Comparison of ENCODE assay signal across 20 cellular contexts in the genomic region with DNA sequence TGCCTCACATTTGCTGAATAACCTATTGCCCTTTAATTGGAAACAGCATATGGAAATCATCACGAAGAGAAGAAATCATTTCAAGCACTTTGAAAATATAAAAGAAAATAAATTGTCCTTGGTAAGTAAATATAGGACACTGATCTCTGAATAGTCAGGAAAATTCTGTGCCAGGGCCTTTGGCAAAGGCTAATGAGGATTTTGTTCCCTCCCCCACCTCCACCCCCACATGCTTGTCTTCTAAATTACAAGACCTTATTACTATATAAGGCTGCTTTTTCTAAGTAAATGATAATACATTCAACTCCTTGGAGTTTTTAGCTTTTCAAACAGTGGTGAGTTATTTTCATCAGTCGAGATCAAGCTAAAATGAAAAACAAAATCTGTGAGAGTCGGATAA. TPM values are rescaled to one million over a fixed set of nuclear protein-coding genes. Genes with fewer than 3 reads are reported as not detected.
DNase-seq lines count a peak whose midpoint lies in the region; ATAC-seq and TF ChIP-seq lines count a peak whose summit lies in the region.
"Had no signal": no experiment of that assay in that cellular context is flagged by ENCODE, and none has a peak within 500 bp of the region (broad histone marks: within the 10 kb centered on the region; RNA-seq: fewer than 3 reads in every experiment).

No MANE protein-coding gene starts in this region.

- TF ChIP-seq CTCF in gastroesophageal sphincter (IDR thresholded peaks at IDR 0.05) (no peak), ovary (IDR thresholded peaks at IDR 0.05) (no peak), type B pancreatic cell (conservative IDR thresholded peaks at IDR 0.05) (no peak)

- POLR2A ChIA-PET in activated CD8-positive, alpha-beta T cell treated with anti-CD3 and anti-CD28 coated beads, Interleukin-2, amount 10 ng/mL, durations not matched to agents 7 days and 5 days (lab: Charles Lee), result no interaction called here

- H3K36me3 ChIP-seq in gastroesophageal sphincter (no peaks in the 10 kb centered on the region), ovary (no peaks in the 10 kb centered on the region)
- H3K36me3 ChIP-seq: neutrophil had no signal

- H3K9me3 ChIP-seq in gastroesophageal sphincter (no peaks in the 10 kb centered on the region), ovary (no peaks in the 10 kb centered on the region)
- H3K9me3 ChIP-seq: A549, neutrophil had no signal

- H3K4me1 ChIP-seq in gastroesophageal sphincter (peaks cover 0 to 84% (median 33%) of the 10 kb centered on the region in 3 donors), ovary (ENCODE audit: insufficient read depth) (peaks cover 15% of the 10 kb centered on the region)
- H3K4me1 ChIP-seq: A549 had no signal

- ATAC-seq in Right ventricle myocardium superior (ENCODE audit: poor library complexity) (peak; percentile 41), gastroesophageal sphincter (no peak), GM21423 (IDR thresholded peaks at IDR 0.05; ENCODE audit: unreplicated experiment) (no peak)
- ATAC-seq in activated CD8-positive, alpha-beta T cell treated with anti-CD3 and anti-CD28 coated beads, Interleukin-2, amount 10 ng/mL, durations not matched to agents 7 days and 5 days, result no peak
- ATAC-seq: A549, esophagus mucosa, GM23338 had no signal

- H3K27me3 Mint-ChIP-seq in type B pancreatic cell, result no peaks in the 10 kb centered on the region
- H3K27me3 Mint-ChIP-seq in activated CD8-positive, alpha-beta T cell treated with anti-CD3 and anti-CD28 coated beads, Interleukin-2, amount 10 ng/mL, durations not matched to agents 7 days and 5 days (ENCODE audit: low read depth), result peaks cover 14% of the 10 kb centered on the region
- H3K27me3 Mint-ChIP-seq: activated naive CD4-positive, alpha-beta T cell treated with anti-CD3 and anti-CD28 coated beads, Interleukin-2, amount 50 U/mL, for 24 hours had no signal

- H3K4me3 Mint-ChIP-seq in type B pancreatic cell, result no peak overlapping the region
- H3K4me3 Mint-ChIP-seq in activated CD8-positive, alpha-beta T cell treated with anti-CD3 and anti-CD28 coated beads, Interleukin-2, amount 10 ng/mL, durations not matched to agents 7 days and 5 days, result no peak overlapping the region
- H3K4me3 Mint-ChIP-seq: activated naive CD4-positive, alpha-beta T cell treated with anti-CD3 and anti-CD28 coated beads, Interleukin-2, amount 50 U/mL, for 24 hours; GM23338; IgD-negative memory B cell had no signal

- CTCF ChIA-PET in activated CD8-positive, alpha-beta T cell treated with anti-CD3 and anti-CD28 coated beads, Interleukin-2, amount 10 ng/mL, durations not matched to agents 7 days and 5 days (lab: Charles Lee), result interaction anchor here (1.3 kb wide), 1 partner anchor 132 kb away, joined by 3 read pairs; no protein-coding TSS in a partner anchor

- H3K36me3 Mint-ChIP-seq in type B pancreatic cell, result no peaks in the 10 kb centered on the region
- H3K36me3 Mint-ChIP-seq in activated CD8-positive, alpha-beta T cell treated with anti-CD3 and anti-CD28 coated beads, Interleukin-2, amount 10 ng/mL, durations not matched to agents 7 days and 5 days (ENCODE audit: low read depth), result no peaks in the 10 kb centered on the region
- H3K36me3 Mint-ChIP-seq: activated naive CD4-positive, alpha-beta T cell treated with anti-CD3 and anti-CD28 coated beads, Interleukin-2, amount 50 U/mL, for 24 hours; IgD-negative memory B cell had no signal

- H3K4me3 ChIP-seq in gastroesophageal sphincter, result peak overlapping the region in 1 of 2 donors; percentile 11
- no peak overlapping the region for H3K4me3 ChIP-seq in ovary
- H3K4me3 ChIP-seq: A549, GM23338 had no signal

- H3K9me3 Mint-ChIP-seq in type B pancreatic cell, result no peaks in the 10 kb centered on the region
- H3K9me3 Mint-ChIP-seq in activated CD8-positive, alpha-beta T cell treated with anti-CD3 and anti-CD28 coated beads, Interleukin-2, amount 10 ng/mL, durations not matched to agents 7 days and 5 days (ENCODE audit: insufficient read depth), result no peaks in the 10 kb centered on the region
- H3K9me3 Mint-ChIP-seq: activated naive CD4-positive, alpha-beta T cell treated with anti-CD3 and anti-CD28 coated beads, Interleukin-2, amount 50 U/mL, for 24 hours; GM23338; IgD-negative memory B cell had no signal

- H3K27ac ChIP-seq in gastroesophageal sphincter (peak overlapping the region; percentile 80 to 98 (median 94)), ovary (peak overlapping the region; percentile 40 to 66)
- H3K27ac ChIP-seq: A549, C4-2B, neutrophil had no signal

- 14 to 24% methylated on average over 3 of the region's 3 CpGs for WGBS in gastroesophageal sphincter (ENCODE audit: low coverage in 1 of 2), 2 donors
- 4 to 11% (median 5%) methylated on average over 3 of the region's 3 CpGs for WGBS in ovary, 3 donors

- H3K27me3 ChIP-seq in gastroesophageal sphincter, result no peaks in the 10 kb centered on the region
- H3K27me3 ChIP-seq in ovary, result no peaks in the 10 kb centered on the region
- H3K27me3 ChIP-seq: neutrophil had no signal

- DNase-seq in Right ventricle myocardium superior, result no peak
- DNase-seq in cardiac septum (ENCODE audit: low spot score), result no peak
- DNase-seq in ovary, result peak; percentile 57 to 70 (median 65)
- DNase-seq in type B pancreatic cell (ENCODE audit: extremely low spot score, unreplicated experiment), result no peak
- no peak for DNase-seq in activated CD8-positive, alpha-beta T cell treated with anti-CD3 and anti-CD28 coated beads, Interleukin-2, amount 10 ng/mL, durations not matched to agents 7 days and 5 days
- DNase-seq in hippocampal formation (lab: John Stamatoyannopoulos, UW), result no peak
- DNase-seq: activated CD4-positive, alpha-beta T cell treated with anti-CD3 and anti-CD28 coated beads, Interleukin-2, amount 50 U/mL, for 4 hours; dermis blood vessel endothelial cell; DMS153; islet precursor cell; small intestine had no signal

- H3K4me1 Mint-ChIP-seq in type B pancreatic cell (ENCODE audit: unreplicated experiment), result peaks cover 31% of the 10 kb centered on the region
- H3K4me1 Mint-ChIP-seq in activated CD8-positive, alpha-beta T cell treated with anti-CD3 and anti-CD28 coated beads, Interleukin-2, amount 10 ng/mL, durations not matched to agents 7 days and 5 days (ENCODE audit: low read depth), result no peaks in the 10 kb centered on the region
- H3K4me1 Mint-ChIP-seq: activated naive CD4-positive, alpha-beta T cell treated with anti-CD3 and anti-CD28 coated beads, Interleukin-2, amount 50 U/mL, for 24 hours; IgD-negative memory B cell had no signal

- intact Hi-C loops in Right ventricle myocardium superior (cut with DNase I), result no loop called here
- intact Hi-C loops in cardiac septum (cut with DNase I), result no loop called here
- intact Hi-C loops in ovary (cut with DNase I), result no loop called here

- TF ChIP-seq POLR2A in gastroesophageal sphincter (IDR thresholded peaks at IDR 0.05) (no peak), ovary (IDR thresholded peaks at IDR 0.05) (no peak)

- TF ChIP-seq EP300 in gastroesophageal sphincter (IDR thresholded peaks at IDR 0.05), result no peak
- no peak for TF ChIP-seq EP300 in ovary (IDR thresholded peaks at IDR 0.05)

- H3K27ac Mint-ChIP-seq in type B pancreatic cell, result no peak overlapping the region
- no peak overlapping the region for H3K27ac Mint-ChIP-seq in activated CD8-positive, alpha-beta T cell treated with anti-CD3 and anti-CD28 coated beads, Interleukin-2, amount 10 ng/mL, durations not matched to agents 7 days and 5 days
- H3K27ac Mint-ChIP-seq: activated naive CD4-positive, alpha-beta T cell treated with anti-CD3 and anti-CD28 coated beads, Interleukin-2, amount 50 U/mL, for 24 hours; GM23338; IgD-negative memory B cell had no signal

RNA-seq across cellular contexts. Expression of a gene that starts 15.8 kb away (rescaled TPM):
- total RNA-seq in Right ventricle myocardium superior (196 TPM), cardiac septum (316 TPM), gastroesophageal sphincter (1,000 to 10,000 TPM; 1,547 to 3,168 (median 2,047) TPM), ovary (100 to 1,000 TPM in 5 of 7 donors, 10 to 100 TPM in 2; 61.9 to 265 (median 165) TPM), type B pancreatic cell (ENCODE audit: low replicate concordance) (20.1 and 22.9 TPM in 2 replicates)
- 100 to 1,000 TPM in 1 of 2 donors, 10 to 100 TPM in 1; 54.8 to 121 TPM for polyA plus RNA-seq in ovary
- under 1 TPM; 0.60 to 0.74 TPM for total RNA-seq in activated CD8-positive, alpha-beta T cell treated with anti-CD3 and anti-CD28 coated beads, Interleukin-2, amount 10 ng/mL, durations not matched to agents 7 days and 5 days
- polyA plus RNA-seq: IgD-negative memory B cell had no signal

Comparison
In these comparisons a context has a peak if more than half of its experiments do, and no peak if none do; other contexts are left out.
1. DNase-seq: peak in ovary (5 of 5); none in Right ventricle myocardium superior (single experiment), cardiac septum (single experiment), type B pancreatic cell (single experiment), activated CD8-positive, alpha-beta T cell treated with anti-CD3 and anti-CD28 coated beads, Interleukin-2, amount 10 ng/mL, durations not matched to agents 7 days and 5 days (single experiment) and hippocampal formation (0 of 2).
2. RNA of a gene that starts 15.8 kb away (total RNA-seq): 1,547 to 3,168 TPM in gastroesophageal sphincter, 316 TPM in cardiac septum (single experiment), 196 TPM in Right ventricle myocardium superior (single experiment), 61.9 to 265 TPM in ovary and 20.1 to 22.9 TPM in type B pancreatic cell; 0.60 to 0.74 TPM in activated CD8-positive, alpha-beta T cell treated with anti-CD3 and anti-CD28 coated beads, Interleukin-2, amount 10 ng/mL, durations not matched to agents 7 days and 5 days; every median in the first group is over 10 times any median in the second.